Comparison of ENCODE assay signal across 1 cellular context in the genomic region with DNA sequence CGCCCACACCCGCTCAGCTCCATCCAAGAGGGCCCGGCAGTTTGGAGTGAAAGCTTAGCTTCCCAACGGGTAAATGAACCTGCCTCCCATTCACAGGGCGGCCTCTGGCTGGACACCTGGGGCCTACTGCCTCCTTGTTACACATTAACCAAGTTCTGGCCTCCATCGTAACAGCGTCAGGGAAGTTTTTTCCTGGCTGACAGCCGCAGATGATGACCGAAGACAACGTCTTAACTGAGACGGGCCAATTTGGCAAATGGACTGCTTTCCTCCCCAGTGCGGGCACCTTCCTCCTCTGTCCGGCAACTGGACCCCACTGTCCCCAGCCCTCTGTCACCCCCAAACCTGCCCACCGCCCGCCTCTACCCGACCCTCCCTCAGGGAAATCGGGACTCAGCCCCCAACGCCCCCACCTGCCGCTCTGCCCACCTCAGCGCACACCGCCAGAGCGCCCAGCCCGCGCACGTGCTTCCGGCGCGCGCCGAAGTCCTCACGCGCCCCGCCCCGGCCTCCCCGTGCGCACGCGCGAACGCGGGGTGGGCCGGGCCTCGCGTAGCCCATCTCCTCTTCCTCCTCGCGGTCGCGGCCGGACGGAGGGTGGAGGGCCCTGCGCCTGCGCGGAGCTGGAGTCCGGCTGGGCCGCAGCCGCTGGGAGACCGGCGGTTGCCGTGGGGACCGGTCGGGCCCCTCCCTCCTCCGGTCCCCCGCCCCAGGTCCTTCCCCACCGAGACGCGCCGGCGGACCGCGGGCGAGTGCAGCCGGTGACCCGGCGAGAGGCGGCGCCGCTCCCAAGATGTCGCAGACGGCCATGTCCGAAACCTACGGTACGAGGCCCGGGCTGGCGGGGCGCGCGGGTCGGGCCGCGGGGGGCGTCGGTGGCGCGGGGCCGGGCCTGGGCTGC.
TF ChIP-seq lines count a peak whose summit lies in the region.

A gene with protein sequence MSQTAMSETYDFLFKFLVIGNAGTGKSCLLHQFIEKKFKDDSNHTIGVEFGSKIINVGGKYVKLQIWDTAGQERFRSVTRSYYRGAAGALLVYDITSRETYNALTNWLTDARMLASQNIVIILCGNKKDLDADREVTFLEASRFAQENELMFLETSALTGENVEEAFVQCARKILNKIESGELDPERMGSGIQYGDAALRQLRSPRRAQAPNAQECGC (plus strand): TSS at position 565 of the 901 bp plus-strand sequence. CDS start 229 bp downstream, at position 794.

TF ChIP-seq in HepG2, 621 proteins besides CTCF, POLR2A, EP300 and RAD21 (continued from another document and continues in another):
- TF ChIP-seq, protein P1, sequence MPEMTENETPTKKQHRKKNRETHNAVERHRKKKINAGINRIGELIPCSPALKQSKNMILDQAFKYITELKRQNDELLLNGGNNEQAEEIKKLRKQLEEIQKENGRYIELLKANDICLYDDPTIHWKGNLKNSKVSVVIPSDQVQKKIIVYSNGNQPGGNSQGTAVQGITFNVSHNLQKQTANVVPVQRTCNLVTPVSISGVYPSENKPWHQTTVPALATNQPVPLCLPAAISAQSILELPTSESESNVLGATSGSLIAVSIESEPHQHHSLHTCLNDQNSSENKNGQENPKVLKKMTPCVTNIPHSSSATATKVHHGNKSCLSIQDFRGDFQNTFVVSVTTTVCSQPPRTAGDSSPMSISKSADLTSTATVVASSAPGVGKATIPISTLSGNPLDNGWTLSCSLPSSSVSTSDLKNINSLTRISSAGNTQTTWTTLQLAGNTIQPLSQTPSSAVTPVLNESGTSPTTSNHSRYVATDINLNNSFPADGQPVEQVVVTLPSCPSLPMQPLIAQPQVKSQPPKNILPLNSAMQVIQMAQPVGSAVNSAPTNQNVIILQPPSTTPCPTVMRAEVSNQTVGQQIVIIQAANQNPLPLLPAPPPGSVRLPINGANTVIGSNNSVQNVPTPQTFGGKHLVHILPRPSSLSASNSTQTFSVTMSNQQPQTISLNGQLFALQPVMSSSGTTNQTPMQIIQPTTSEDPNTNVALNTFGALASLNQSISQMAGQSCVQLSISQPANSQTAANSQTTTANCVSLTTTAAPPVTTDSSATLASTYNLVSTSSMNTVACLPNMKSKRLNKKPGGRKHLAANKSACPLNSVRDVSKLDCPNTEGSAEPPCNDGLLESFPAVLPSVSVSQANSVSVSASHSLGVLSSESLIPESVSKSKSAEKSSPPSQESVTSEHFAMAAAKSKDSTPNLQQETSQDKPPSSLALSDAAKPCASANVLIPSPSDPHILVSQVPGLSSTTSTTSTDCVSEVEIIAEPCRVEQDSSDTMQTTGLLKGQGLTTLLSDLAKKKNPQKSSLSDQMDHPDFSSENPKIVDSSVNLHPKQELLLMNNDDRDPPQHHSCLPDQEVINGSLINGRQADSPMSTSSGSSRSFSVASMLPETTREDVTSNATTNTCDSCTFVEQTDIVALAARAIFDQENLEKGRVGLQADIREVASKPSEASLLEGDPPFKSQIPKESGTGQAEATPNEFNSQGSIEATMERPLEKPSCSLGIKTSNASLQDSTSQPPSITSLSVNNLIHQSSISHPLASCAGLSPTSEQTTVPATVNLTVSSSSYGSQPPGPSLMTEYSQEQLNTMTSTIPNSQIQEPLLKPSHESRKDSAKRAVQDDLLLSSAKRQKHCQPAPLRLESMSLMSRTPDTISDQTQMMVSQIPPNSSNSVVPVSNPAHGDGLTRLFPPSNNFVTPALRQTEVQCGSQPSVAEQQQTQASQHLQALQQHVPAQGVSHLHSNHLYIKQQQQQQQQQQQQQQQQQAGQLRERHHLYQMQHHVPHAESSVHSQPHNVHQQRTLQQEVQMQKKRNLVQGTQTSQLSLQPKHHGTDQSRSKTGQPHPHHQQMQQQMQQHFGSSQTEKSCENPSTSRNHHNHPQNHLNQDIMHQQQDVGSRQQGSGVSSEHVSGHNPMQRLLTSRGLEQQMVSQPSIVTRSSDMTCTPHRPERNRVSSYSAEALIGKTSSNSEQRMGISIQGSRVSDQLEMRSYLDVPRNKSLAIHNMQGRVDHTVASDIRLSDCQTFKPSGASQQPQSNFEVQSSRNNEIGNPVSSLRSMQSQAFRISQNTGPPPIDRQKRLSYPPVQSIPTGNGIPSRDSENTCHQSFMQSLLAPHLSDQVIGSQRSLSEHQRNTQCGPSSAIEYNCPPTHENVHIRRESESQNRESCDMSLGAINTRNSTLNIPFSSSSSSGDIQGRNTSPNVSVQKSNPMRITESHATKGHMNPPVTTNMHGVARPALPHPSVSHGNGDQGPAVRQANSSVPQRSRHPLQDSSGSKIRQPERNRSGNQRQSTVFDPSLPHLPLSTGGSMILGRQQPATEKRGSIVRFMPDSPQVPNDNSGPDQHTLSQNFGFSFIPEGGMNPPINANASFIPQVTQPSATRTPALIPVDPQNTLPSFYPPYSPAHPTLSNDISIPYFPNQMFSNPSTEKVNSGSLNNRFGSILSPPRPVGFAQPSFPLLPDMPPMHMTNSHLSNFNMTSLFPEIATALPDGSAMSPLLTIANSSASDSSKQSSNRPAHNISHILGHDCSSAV (CRISPR knock-in tag; IDR thresholded peaks at IDR 0.05; ENCODE audit: borderline replicate concordance) = 0 out of 2 replicates have a peak, but pooled peaks have one; percentile 70
- TF ChIP-seq, protein P2, sequence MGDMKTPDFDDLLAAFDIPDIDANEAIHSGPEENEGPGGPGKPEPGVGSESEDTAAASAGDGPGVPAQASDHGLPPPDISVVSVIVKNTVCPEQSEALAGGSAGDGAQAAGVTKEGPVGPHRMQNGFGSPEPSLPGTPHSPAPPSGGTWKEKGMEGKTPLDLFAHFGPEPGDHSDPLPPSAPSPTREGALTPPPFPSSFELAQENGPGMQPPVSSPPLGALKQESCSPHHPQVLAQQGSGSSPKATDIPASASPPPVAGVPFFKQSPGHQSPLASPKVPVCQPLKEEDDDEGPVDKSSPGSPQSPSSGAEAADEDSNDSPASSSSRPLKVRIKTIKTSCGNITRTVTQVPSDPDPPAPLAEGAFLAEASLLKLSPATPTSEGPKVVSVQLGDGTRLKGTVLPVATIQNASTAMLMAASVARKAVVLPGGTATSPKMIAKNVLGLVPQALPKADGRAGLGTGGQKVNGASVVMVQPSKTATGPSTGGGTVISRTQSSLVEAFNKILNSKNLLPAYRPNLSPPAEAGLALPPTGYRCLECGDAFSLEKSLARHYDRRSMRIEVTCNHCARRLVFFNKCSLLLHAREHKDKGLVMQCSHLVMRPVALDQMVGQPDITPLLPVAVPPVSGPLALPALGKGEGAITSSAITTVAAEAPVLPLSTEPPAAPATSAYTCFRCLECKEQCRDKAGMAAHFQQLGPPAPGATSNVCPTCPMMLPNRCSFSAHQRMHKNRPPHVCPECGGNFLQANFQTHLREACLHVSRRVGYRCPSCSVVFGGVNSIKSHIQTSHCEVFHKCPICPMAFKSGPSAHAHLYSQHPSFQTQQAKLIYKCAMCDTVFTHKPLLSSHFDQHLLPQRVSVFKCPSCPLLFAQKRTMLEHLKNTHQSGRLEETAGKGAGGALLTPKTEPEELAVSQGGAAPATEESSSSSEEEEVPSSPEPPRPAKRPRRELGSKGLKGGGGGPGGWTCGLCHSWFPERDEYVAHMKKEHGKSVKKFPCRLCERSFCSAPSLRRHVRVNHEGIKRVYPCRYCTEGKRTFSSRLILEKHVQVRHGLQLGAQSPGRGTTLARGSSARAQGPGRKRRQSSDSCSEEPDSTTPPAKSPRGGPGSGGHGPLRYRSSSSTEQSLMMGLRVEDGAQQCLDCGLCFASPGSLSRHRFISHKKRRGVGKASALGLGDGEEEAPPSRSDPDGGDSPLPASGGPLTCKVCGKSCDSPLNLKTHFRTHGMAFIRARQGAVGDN (CRISPR knock-in tag; IDR thresholded peaks at IDR 0.05) = peak; percentile 99
- peak; percentile 90; the same call in 1 of the 2 replicates for TF ChIP-seq ZFP36L1 (CRISPR knock-in tag; IDR thresholded peaks at IDR 0.05)
- TF ChIP-seq, protein P3, sequence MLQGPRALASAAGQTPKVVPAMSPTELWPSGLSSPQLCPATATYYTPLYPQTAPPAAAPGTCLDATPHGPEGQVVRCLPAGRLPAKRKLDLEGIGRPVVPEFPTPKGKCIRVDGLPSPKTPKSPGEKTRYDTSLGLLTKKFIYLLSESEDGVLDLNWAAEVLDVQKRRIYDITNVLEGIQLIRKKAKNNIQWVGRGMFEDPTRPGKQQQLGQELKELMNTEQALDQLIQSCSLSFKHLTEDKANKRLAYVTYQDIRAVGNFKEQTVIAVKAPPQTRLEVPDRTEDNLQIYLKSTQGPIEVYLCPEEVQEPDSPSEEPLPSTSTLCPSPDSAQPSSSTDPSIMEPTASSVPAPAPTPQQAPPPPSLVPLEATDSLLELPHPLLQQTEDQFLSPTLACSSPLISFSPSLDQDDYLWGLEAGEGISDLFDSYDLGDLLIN (CRISPR knock-in tag; IDR thresholded peaks at IDR 0.05; ENCODE audit: borderline replicate concordance) = peak; percentile 68; the same call in 1 of the 2 replicates
- TF ChIP-seq MTA3 (CRISPR knock-in tag; IDR thresholded peaks at IDR 0.05) = no peak
- TF ChIP-seq, protein P4, sequence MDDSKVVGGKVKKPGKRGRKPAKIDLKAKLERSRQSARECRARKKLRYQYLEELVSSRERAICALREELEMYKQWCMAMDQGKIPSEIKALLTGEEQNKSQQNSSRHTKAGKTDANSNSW (CRISPR knock-in tag; IDR thresholded peaks at IDR 0.05; ENCODE audit: borderline replicate concordance) = peak; percentile 93; the same call in 1 of the 2 replicates
- TF ChIP-seq SIN3A (IDR thresholded peaks at IDR 0.05; ENCODE audit: borderline replicate concordance, low read depth, low read length) = peak; percentile 90; the same call in 1 of the 2 replicates
- TF ChIP-seq, protein P5, sequence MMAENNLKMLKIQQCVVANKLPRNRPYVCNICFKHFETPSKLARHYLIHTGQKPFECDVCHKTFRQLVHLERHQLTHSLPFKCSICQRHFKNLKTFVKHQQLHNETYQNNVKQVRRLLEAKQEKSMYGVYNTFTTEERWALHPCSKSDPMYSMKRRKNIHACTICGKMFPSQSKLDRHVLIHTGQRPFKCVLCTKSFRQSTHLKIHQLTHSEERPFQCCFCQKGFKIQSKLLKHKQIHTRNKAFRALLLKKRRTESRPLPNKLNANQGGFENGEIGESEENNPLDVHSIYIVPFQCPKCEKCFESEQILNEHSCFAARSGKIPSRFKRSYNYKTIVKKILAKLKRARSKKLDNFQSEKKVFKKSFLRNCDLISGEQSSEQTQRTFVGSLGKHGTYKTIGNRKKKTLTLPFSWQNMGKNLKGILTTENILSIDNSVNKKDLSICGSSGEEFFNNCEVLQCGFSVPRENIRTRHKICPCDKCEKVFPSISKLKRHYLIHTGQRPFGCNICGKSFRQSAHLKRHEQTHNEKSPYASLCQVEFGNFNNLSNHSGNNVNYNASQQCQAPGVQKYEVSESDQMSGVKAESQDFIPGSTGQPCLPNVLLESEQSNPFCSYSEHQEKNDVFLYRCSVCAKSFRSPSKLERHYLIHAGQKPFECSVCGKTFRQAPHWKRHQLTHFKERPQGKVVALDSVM (CRISPR knock-in tag; IDR thresholded peaks at IDR 0.05) = peak; percentile 79
- TF ChIP-seq, protein P6, sequence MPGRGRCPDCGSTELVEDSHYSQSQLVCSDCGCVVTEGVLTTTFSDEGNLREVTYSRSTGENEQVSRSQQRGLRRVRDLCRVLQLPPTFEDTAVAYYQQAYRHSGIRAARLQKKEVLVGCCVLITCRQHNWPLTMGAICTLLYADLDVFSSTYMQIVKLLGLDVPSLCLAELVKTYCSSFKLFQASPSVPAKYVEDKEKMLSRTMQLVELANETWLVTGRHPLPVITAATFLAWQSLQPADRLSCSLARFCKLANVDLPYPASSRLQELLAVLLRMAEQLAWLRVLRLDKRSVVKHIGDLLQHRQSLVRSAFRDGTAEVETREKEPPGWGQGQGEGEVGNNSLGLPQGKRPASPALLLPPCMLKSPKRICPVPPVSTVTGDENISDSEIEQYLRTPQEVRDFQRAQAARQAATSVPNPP (CRISPR knock-in tag; IDR thresholded peaks at IDR 0.05) = peak; percentile 95
- TF ChIP-seq SMARCC2 (IDR thresholded peaks at IDR 0.05) = no peak
- peak; percentile 84 for TF ChIP-seq ZNF337 (CRISPR knock-in tag; IDR thresholded peaks at IDR 0.05; ENCODE audit: borderline replicate concordance, low read depth)
- no peak for TF ChIP-seq ZNF713 (CRISPR knock-in tag; IDR thresholded peaks at IDR 0.05)
- TF ChIP-seq ERF (CRISPR knock-in tag; IDR thresholded peaks at IDR 0.05) = peak; percentile 67; the same call in 1 of the 2 replicates
- TF ChIP-seq GTF3A (CRISPR knock-in tag; conservative IDR thresholded peaks at IDR 0.05) = no peak
- no peak for TF ChIP-seq NR2F1 (CRISPR knock-in tag; IDR thresholded peaks at IDR 0.05)
- TF ChIP-seq, protein P7, sequence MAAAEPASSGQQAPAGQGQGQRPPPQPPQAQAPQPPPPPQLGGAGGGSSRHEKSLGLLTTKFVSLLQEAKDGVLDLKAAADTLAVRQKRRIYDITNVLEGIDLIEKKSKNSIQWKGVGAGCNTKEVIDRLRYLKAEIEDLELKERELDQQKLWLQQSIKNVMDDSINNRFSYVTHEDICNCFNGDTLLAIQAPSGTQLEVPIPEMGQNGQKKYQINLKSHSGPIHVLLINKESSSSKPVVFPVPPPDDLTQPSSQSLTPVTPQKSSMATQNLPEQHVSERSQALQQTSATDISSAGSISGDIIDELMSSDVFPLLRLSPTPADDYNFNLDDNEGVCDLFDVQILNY (CRISPR knock-in tag; conservative IDR thresholded peaks at IDR 0.05) = peak; percentile 63
- TF ChIP-seq YEATS2 (CRISPR knock-in tag; IDR thresholded peaks at IDR 0.05; ENCODE audit: borderline replicate concordance) = no peak
- peak; percentile 95 for TF ChIP-seq SALL1 (CRISPR knock-in tag; IDR thresholded peaks at IDR 0.05)
- TF ChIP-seq, protein P8, sequence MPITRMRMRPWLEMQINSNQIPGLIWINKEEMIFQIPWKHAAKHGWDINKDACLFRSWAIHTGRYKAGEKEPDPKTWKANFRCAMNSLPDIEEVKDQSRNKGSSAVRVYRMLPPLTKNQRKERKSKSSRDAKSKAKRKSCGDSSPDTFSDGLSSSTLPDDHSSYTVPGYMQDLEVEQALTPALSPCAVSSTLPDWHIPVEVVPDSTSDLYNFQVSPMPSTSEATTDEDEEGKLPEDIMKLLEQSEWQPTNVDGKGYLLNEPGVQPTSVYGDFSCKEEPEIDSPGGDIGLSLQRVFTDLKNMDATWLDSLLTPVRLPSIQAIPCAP (CRISPR knock-in tag; IDR thresholded peaks at IDR 0.05; ENCODE audit: low read depth) = 0 out of 2 replicates have a peak, but pooled peaks have one; percentile 58
- TF ChIP-seq ZNF468 (CRISPR knock-in tag; IDR thresholded peaks at IDR 0.05) = peak; percentile 91; the same call in 1 of the 2 replicates
- no peak for TF ChIP-seq TBP (CRISPR knock-in tag; IDR thresholded peaks at IDR 0.05)
